12 cellular contexts compared by ENCODE assay signal in the genomic region with DNA sequence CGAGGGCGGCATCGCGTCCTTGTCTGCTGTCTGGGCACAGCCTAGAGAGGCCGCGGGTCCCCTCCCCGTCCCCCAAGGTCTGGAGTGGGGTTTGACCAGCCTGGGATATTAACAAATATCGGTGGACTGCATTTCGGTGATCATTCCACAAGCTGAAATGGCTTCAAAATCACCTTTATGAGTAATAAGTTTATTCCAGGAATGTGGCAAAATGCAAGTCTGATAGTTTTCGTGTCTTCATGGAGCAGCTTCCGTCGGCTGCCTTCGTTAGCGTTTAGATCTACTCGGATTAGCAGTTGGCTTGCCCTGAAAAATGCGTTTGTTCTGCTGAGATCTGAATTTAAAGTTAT. TPM values are rescaled to one million over a fixed set of nuclear protein-coding genes. Genes with fewer than 3 reads are reported as not detected.
A peak's percentile ranks its signal among the peaks of the same experiment; 100 is the strongest.
DNase-seq lines count a peak whose midpoint lies in the region; ATAC-seq and TF ChIP-seq lines count a peak whose summit lies in the region.
"Had no signal": no experiment of that assay in that cellular context is flagged by ENCODE, and none has a peak within 500 bp of the region (broad histone marks: within the 10 kb centered on the region; RNA-seq: fewer than 3 reads in every experiment).

No MANE protein-coding gene starts in this region.

- peaks cover 61% of the 10 kb centered on the region for H3K27me3 Mint-ChIP-seq in activated CD4-positive, alpha-beta T cell treated with anti-CD3 and anti-CD28 coated beads, Interleukin-2, amount 10 ng/mL, durations not matched to agents 7 days and 5 days

- no peak for TF ChIP-seq CTCF in right atrium auricular region (IDR thresholded peaks at IDR 0.05)

- DNase-seq in activated CD4-positive, alpha-beta T cell treated with anti-CD3 and anti-CD28 coated beads, Interleukin-2, amount 10 ng/mL, durations not matched to agents 7 days and 5 days, result no peak
- DNase-seq in activated CD4-positive, alpha-beta T cell treated with anti-CD3 and anti-CD28 coated beads for 4 hours, result no peak
- no peak for DNase-seq in NT2/D1 (ENCODE audit: low read depth, low spot score)
- DNase-seq in right atrium auricular region (ENCODE audit: low spot score), result no peak
- DNase-seq in stimulated activated effector memory CD8-positive, alpha-beta T cell treated with anti-CD3 and anti-CD28 coated beads, Interleukin-12 subunit alpha, Interleukin-12 subunit beta, amount 100 ng/mL, for 72 hours (ENCODE audit: low spot score in 2 of 2), result no peak
- no peak for DNase-seq in midbrain (lab: John Stamatoyannopoulos, UW)
- DNase-seq in caudate nucleus (lab: John Stamatoyannopoulos, UW), result no peak

- H3K4me3 ChIP-seq in NT2/D1 (ENCODE audit: insufficient read length, low read depth) (peak overlapping the region; percentile 21), right atrium auricular region (peak overlapping the region in 1 of 2 donors; percentile 66)

- peak overlapping the region; percentile 42 for H3K9ac ChIP-seq in NT2/D1 (ENCODE audit: insufficient read length, low read depth)
- H3K9ac ChIP-seq: KMS-11 had no signal

- H3K4me3 Mint-ChIP-seq in activated CD4-positive, alpha-beta T cell treated with anti-CD3 and anti-CD28 coated beads, Interleukin-2, amount 10 ng/mL, durations not matched to agents 7 days and 5 days, result peak overlapping the region; percentile 69
- peak overlapping the region; percentile 75 for H3K4me3 Mint-ChIP-seq in stimulated activated effector memory CD8-positive, alpha-beta T cell treated with anti-CD3 and anti-CD28 coated beads, Interleukin-12 subunit alpha, Interleukin-12 subunit beta, amount 100 ng/mL, for 72 hours

- no peaks in the 10 kb centered on the region for H3K9me3 ChIP-seq in NT2/D1 (ENCODE audit: insufficient read depth, low read length)
- no peaks in the 10 kb centered on the region for H3K9me3 ChIP-seq in right atrium auricular region

- ATAC-seq in stimulated activated effector memory CD8-positive, alpha-beta T cell treated with anti-CD3 and anti-CD28 coated beads, Interleukin-12 subunit alpha, Interleukin-12 subunit beta, amount 100 ng/mL, for 72 hours, result no peak
- ATAC-seq in GM21717 (IDR thresholded peaks at IDR 0.05; ENCODE audit: unreplicated experiment), result no peak

- H3K9me3 Mint-ChIP-seq in activated CD4-positive, alpha-beta T cell treated with anti-CD3 and anti-CD28 coated beads, Interleukin-2, amount 10 ng/mL, durations not matched to agents 7 days and 5 days, result no peaks in the 10 kb centered on the region
- H3K9me3 Mint-ChIP-seq in stimulated activated effector memory CD8-positive, alpha-beta T cell treated with anti-CD3 and anti-CD28 coated beads, Interleukin-12 subunit alpha, Interleukin-12 subunit beta, amount 100 ng/mL, for 72 hours, result no peaks in the 10 kb centered on the region

- peaks cover 57% of the 10 kb centered on the region for H3K27me3 ChIP-seq in NT2/D1 (ENCODE audit: insufficient read depth, insufficient read length)
- H3K27me3 ChIP-seq in right atrium auricular region, result peaks cover 4 to 6% of the 10 kb centered on the region in 2 donors

- H3K27ac ChIP-seq in right atrium auricular region, result peak overlapping the region; percentile 71 to 82
- no peak overlapping the region for H3K27ac ChIP-seq in caudate nucleus (ENCODE audit: low read depth, low read length)
- H3K27ac ChIP-seq: KMS-11 had no signal

- H3K36me3 ChIP-seq in NT2/D1 (ENCODE audit: insufficient read depth, insufficient read length, low read length) (no peaks in the 10 kb centered on the region), right atrium auricular region (no peaks in the 10 kb centered on the region)

- peaks cover 2% of the 10 kb centered on the region for H3K36me3 Mint-ChIP-seq in activated CD4-positive, alpha-beta T cell treated with anti-CD3 and anti-CD28 coated beads, Interleukin-2, amount 10 ng/mL, durations not matched to agents 7 days and 5 days (ENCODE audit: low read depth)
- no peaks in the 10 kb centered on the region for H3K36me3 Mint-ChIP-seq in stimulated activated effector memory CD8-positive, alpha-beta T cell treated with anti-CD3 and anti-CD28 coated beads, Interleukin-12 subunit alpha, Interleukin-12 subunit beta, amount 100 ng/mL, for 72 hours

- no peak overlapping the region for H3K27ac Mint-ChIP-seq in activated CD4-positive, alpha-beta T cell treated with anti-CD3 and anti-CD28 coated beads, Interleukin-2, amount 10 ng/mL, durations not matched to agents 7 days and 5 days
- no peak overlapping the region for H3K27ac Mint-ChIP-seq in stimulated activated effector memory CD8-positive, alpha-beta T cell treated with anti-CD3 and anti-CD28 coated beads, Interleukin-12 subunit alpha, Interleukin-12 subunit beta, amount 100 ng/mL, for 72 hours

- H3K4me1 Mint-ChIP-seq in activated CD4-positive, alpha-beta T cell treated with anti-CD3 and anti-CD28 coated beads, Interleukin-2, amount 10 ng/mL, durations not matched to agents 7 days and 5 days, result peaks cover 25% of the 10 kb centered on the region
- peaks cover 9% of the 10 kb centered on the region for H3K4me1 Mint-ChIP-seq in stimulated activated effector memory CD8-positive, alpha-beta T cell treated with anti-CD3 and anti-CD28 coated beads, Interleukin-12 subunit alpha, Interleukin-12 subunit beta, amount 100 ng/mL, for 72 hours

- CTCF ChIA-PET in activated CD4-positive, alpha-beta T cell treated with anti-CD3 and anti-CD28 coated beads, Interleukin-2, amount 10 ng/mL, durations not matched to agents 7 days and 5 days (lab: Charles Lee), result interaction anchor here (0.7 kb wide), 1 partner anchor 34 kb away, joined by 3 read pairs; no protein-coding TSS in a partner anchor

- H3K4me1 ChIP-seq in NT2/D1 (ENCODE audit: insufficient read depth, insufficient read length) (no peaks in the 10 kb centered on the region), right atrium auricular region (peaks cover 0 to 27% of the 10 kb centered on the region in 2 donors)

- POLR2A ChIA-PET in activated CD4-positive, alpha-beta T cell treated with anti-CD3 and anti-CD28 coated beads, Interleukin-2, amount 10 ng/mL, durations not matched to agents 7 days and 5 days (lab: Charles Lee), result no interaction called here

RNA-seq across cellular contexts. Expression of gene GJA3, which starts 1.1 kb away (rescaled TPM):
- under 1 TPM; 0.05 to 0.10 TPM for total RNA-seq in activated CD4-positive, alpha-beta T cell treated with anti-CD3 and anti-CD28 coated beads, Interleukin-2, amount 10 ng/mL, durations not matched to agents 7 days and 5 days
- 1 to 10 TPM; 3.2 to 8.5 TPM for total RNA-seq in right atrium auricular region
- total RNA-seq: posterior vena cava had no signal

RNA-seq across cellular contexts. Expression of gene GJB2, which starts 30.8 kb away (rescaled TPM):
- total RNA-seq in activated CD4-positive, alpha-beta T cell treated with anti-CD3 and anti-CD28 coated beads, Interleukin-2, amount 10 ng/mL, durations not matched to agents 7 days and 5 days, result 1 to 10 TPM; 5.4 to 5.6 TPM
- under 1 TPM in 1 of 2 donors, not detected in 1; 0.20 TPM for total RNA-seq in right atrium auricular region
- total RNA-seq: dermis microvascular lymphatic vessel endothelial cell, SK-MEL-5 had no signal

Comparison
In these comparisons a context has a peak if more than half of its experiments do, and no peak if none do; other contexts are left out.
1. RNA of gene GJB2, which starts 30.8 kb away (total RNA-seq): 5.4 to 5.6 TPM in activated CD4-positive, alpha-beta T cell treated with anti-CD3 and anti-CD28 coated beads, Interleukin-2, amount 10 ng/mL, durations not matched to agents 7 days and 5 days; 0.20 TPM in right atrium auricular region; every median in the first group is over 4 times any median in the second.